1 cellular context compared by ENCODE assay signal in the genomic region with DNA sequence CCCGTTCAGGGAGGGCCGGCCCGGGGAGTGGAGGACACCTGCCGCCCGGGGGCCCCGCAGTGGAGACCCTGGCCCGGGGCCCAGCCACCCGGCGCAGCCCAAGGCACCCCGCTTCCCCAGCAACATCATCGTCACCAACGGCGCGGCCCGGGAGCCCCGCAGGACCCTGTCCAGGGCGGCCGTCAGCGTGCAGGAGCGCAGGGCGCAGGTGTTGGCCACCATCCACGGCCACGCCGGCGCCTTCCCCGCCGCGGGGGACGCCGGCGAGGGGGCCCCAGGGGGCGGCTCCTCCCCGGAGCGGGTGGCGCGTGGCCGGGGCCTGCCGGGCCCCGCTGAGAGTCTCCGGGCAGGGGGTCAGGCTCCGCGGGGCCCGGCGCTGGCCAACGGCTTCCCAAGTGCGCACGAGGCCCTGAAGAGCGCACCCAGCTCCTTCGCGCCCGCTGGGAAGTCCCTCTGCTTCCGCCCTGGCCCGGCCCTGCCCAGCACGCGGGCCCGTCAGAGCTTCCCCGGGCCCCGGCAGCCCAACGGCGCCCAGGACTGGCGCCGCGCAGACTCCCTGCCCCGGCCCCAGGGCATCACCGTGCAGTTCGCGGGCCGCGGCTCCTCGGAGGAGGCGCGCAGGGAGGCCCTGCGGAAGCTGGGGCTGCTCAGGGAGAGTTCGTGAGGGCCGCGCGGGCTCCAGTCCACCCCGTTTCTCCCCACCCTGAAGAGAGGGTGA.
TF ChIP-seq lines count a peak whose summit lies in the region.

No MANE protein-coding gene starts in this region.

TF ChIP-seq in K562, 482 proteins besides CTCF, POLR2A, EP300 and RAD21:
- TF ChIP-seq, protein P1, sequence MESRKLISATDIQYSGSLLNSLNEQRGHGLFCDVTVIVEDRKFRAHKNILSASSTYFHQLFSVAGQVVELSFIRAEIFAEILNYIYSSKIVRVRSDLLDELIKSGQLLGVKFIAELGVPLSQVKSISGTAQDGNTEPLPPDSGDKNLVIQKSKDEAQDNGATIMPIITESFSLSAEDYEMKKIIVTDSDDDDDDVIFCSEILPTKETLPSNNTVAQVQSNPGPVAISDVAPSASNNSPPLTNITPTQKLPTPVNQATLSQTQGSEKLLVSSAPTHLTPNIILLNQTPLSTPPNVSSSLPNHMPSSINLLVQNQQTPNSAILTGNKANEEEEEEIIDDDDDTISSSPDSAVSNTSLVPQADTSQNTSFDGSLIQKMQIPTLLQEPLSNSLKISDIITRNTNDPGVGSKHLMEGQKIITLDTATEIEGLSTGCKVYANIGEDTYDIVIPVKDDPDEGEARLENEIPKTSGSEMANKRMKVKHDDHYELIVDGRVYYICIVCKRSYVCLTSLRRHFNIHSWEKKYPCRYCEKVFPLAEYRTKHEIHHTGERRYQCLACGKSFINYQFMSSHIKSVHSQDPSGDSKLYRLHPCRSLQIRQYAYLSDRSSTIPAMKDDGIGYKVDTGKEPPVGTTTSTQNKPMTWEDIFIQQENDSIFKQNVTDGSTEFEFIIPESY (CRISPR knock-in tag; IDR thresholded peaks at IDR 0.05) = 0 out of 2 replicates have a peak, but pooled peaks have one; percentile 23
- peak; percentile 38; the same call in 1 of the 2 replicates for TF ChIP-seq POLR2G (IDR thresholded peaks at IDR 0.05; ENCODE audit: low read depth, low read length)
- TF ChIP-seq, protein P2, sequence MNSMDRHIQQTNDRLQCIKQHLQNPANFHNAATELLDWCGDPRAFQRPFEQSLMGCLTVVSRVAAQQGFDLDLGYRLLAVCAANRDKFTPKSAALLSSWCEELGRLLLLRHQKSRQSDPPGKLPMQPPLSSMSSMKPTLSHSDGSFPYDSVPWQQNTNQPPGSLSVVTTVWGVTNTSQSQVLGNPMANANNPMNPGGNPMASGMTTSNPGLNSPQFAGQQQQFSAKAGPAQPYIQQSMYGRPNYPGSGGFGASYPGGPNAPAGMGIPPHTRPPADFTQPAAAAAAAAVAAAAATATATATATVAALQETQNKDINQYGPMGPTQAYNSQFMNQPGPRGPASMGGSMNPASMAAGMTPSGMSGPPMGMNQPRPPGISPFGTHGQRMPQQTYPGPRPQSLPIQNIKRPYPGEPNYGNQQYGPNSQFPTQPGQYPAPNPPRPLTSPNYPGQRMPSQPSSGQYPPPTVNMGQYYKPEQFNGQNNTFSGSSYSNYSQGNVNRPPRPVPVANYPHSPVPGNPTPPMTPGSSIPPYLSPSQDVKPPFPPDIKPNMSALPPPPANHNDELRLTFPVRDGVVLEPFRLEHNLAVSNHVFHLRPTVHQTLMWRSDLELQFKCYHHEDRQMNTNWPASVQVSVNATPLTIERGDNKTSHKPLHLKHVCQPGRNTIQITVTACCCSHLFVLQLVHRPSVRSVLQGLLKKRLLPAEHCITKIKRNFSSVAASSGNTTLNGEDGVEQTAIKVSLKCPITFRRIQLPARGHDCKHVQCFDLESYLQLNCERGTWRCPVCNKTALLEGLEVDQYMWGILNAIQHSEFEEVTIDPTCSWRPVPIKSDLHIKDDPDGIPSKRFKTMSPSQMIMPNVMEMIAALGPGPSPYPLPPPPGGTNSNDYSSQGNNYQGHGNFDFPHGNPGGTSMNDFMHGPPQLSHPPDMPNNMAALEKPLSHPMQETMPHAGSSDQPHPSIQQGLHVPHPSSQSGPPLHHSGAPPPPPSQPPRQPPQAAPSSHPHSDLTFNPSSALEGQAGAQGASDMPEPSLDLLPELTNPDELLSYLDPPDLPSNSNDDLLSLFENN (IDR thresholded peaks at IDR 0.05; ENCODE audit: low read depth in 2 of 2, low read length in 2 of 2) = no peak
- peak; percentile 25 for TF ChIP-seq PCBP1 (IDR thresholded peaks at IDR 0.05; ENCODE audit: low read depth, low read length, poor library complexity, severe bottlenecking)
- no peak for TF ChIP-seq ESRRB (CRISPR knock-in tag; IDR thresholded peaks at IDR 0.05; ENCODE audit: borderline replicate concordance)
